ENCODE assay signal across 13 cellular contexts in the genomic region with DNA sequence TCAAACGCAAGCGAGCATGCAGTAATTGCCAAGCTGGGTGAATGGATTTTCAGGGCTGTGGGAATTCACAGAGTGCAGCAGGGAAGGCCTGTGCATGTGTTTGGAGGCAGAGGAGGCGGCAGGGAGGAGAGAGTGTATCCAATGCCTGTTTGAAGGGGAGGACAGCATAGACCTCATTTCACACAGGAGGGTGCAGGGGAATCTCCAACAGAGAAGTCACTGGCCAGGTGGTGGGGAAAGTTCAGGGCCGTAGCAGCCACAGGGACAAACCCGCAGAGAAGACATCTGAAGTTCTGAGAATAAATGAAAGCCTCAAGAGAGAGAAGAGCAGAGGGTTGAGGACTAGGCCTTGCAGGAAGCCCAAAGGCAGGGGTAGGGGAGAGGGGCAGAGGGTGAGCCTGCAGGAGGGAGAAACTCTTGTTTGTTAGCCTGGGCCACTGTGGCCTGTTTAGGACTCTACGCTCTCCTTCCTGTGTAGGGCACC. TPM values are rescaled to one million over a fixed set of nuclear protein-coding genes. Genes with fewer than 3 reads are reported as not detected.
DNase-seq lines count a peak whose midpoint lies in the region; ATAC-seq and TF ChIP-seq lines count a peak whose summit lies in the region.
"Had no signal": no experiment of that assay in that cellular context is flagged by ENCODE, and none has a peak within 500 bp of the region (broad histone marks: within the 10 kb centered on the region; RNA-seq: fewer than 3 reads in every experiment).

No MANE protein-coding gene starts in this region.

- H3K27ac Mint-ChIP-seq in activated T-helper 1 cell treated with anti-CD3 and anti-CD28 coated beads, Interleukin-12 subunit alpha, Interleukin-12 subunit beta, Interleukin-2, Interleukin-4 antibody, amounts not matched to agents 30 ng/mL and 10 ng/mL and 1 ng/mL, durations not matched to agents 14 hours and 24 hours and 36 hours, result peak overlapping the region; percentile 69
- peak overlapping the region; percentile 65 for H3K27ac Mint-ChIP-seq in progenitor cell of endocrine pancreas
- H3K27ac Mint-ChIP-seq: GM23338 had no signal

- TF ChIP-seq CTCF in progenitor cell of endocrine pancreas (IDR thresholded peaks at IDR 0.05; ENCODE audit: unreplicated experiment), result no peak

- peak; percentile 13 to 27 for ATAC-seq in activated CD4-positive, CD25-positive, alpha-beta regulatory T cell treated with anti-CD3 and anti-CD28 coated beads, Interleukin-2, amount 50 U/mL, for 24 hours
- peak; percentile 37 for ATAC-seq in HG02759 (IDR thresholded peaks at IDR 0.05; ENCODE audit: unreplicated experiment)
- ATAC-seq in HG03521 (IDR thresholded peaks at IDR 0.05; ENCODE audit: unreplicated experiment), result no peak
- ATAC-seq in Right ventricle myocardium inferior, result no peak
- ATAC-seq: GM23338 had no signal

- H3K27me3 Mint-ChIP-seq in activated T-helper 1 cell treated with anti-CD3 and anti-CD28 coated beads, Interleukin-12 subunit alpha, Interleukin-12 subunit beta, Interleukin-2, Interleukin-4 antibody, amounts not matched to agents 30 ng/mL and 10 ng/mL and 1 ng/mL, durations not matched to agents 14 hours and 24 hours and 36 hours (ENCODE audit: insufficient read depth), result peaks cover 5% of the 10 kb centered on the region
- H3K27me3 Mint-ChIP-seq in progenitor cell of endocrine pancreas, result no peaks in the 10 kb centered on the region

- H3K4me3 Mint-ChIP-seq in activated T-helper 1 cell treated with anti-CD3 and anti-CD28 coated beads, Interleukin-12 subunit alpha, Interleukin-12 subunit beta, Interleukin-2, Interleukin-4 antibody, amounts not matched to agents 30 ng/mL and 10 ng/mL and 1 ng/mL, durations not matched to agents 14 hours and 24 hours and 36 hours, result no peak overlapping the region
- no peak overlapping the region for H3K4me3 Mint-ChIP-seq in progenitor cell of endocrine pancreas (ENCODE audit: low read depth)
- H3K4me3 Mint-ChIP-seq: GM23338 had no signal

- H3K9me3 Mint-ChIP-seq in activated T-helper 1 cell treated with anti-CD3 and anti-CD28 coated beads, Interleukin-12 subunit alpha, Interleukin-12 subunit beta, Interleukin-2, Interleukin-4 antibody, amounts not matched to agents 30 ng/mL and 10 ng/mL and 1 ng/mL, durations not matched to agents 14 hours and 24 hours and 36 hours, result no peaks in the 10 kb centered on the region
- H3K9me3 Mint-ChIP-seq in progenitor cell of endocrine pancreas (ENCODE audit: low read depth), result no peaks in the 10 kb centered on the region
- H3K9me3 Mint-ChIP-seq: GM23338 had no signal

- intact Hi-C loops in activated T-helper 1 cell treated with anti-CD3 and anti-CD28 coated beads, Interleukin-12 subunit alpha, Interleukin-12 subunit beta, Interleukin-2, Interleukin-4 antibody, amounts not matched to agents 30 ng/mL and 10 ng/mL and 1 ng/mL, durations not matched to agents 14 hours and 24 hours and 36 hours (cut with micrococcal nuclease), result no loop called here
- intact Hi-C loops in Right ventricle myocardium inferior (cut with DNase I), result loop anchor here (5.0 kb wide), 1 partner anchor 67 kb away; no protein-coding TSS in a partner anchor

- no peaks in the 10 kb centered on the region for H3K36me3 Mint-ChIP-seq in activated T-helper 1 cell treated with anti-CD3 and anti-CD28 coated beads, Interleukin-12 subunit alpha, Interleukin-12 subunit beta, Interleukin-2, Interleukin-4 antibody, amounts not matched to agents 30 ng/mL and 10 ng/mL and 1 ng/mL, durations not matched to agents 14 hours and 24 hours and 36 hours (ENCODE audit: low read depth)
- H3K36me3 Mint-ChIP-seq in progenitor cell of endocrine pancreas (ENCODE audit: insufficient read depth), result no peaks in the 10 kb centered on the region

- no peak for DNase-seq in activated CD4-positive, CD25-positive, alpha-beta regulatory T cell treated with anti-CD3 and anti-CD28 coated beads, Interleukin-2, amount 50 U/mL, for 72 hours
- no peak for DNase-seq in activated T-helper 1 cell treated with anti-CD3 and anti-CD28 coated beads, Interleukin-12 subunit alpha, Interleukin-12 subunit beta, Interleukin-2, Interleukin-4 antibody, amounts not matched to agents 30 ng/mL and 10 ng/mL and 1 ng/mL, durations not matched to agents 14 hours and 24 hours and 36 hours (ENCODE audit: low spot score)
- DNase-seq in progenitor cell of endocrine pancreas (ENCODE audit: low spot score, unreplicated experiment) (no peak), Right ventricle myocardium inferior (ENCODE audit: missing footprints) (no peak), pons (ENCODE audit: low spot score) (no peak)
- DNase-seq: DMS53; effector memory CD4-positive, alpha-beta T cell; NCI-H446; stimulated activated naive CD4-positive, alpha-beta T cell treated with Interleukin-2 at 50 U/mL for 16 hours had no signal

- peaks cover 15% of the 10 kb centered on the region for H3K4me1 Mint-ChIP-seq in activated T-helper 1 cell treated with anti-CD3 and anti-CD28 coated beads, Interleukin-12 subunit alpha, Interleukin-12 subunit beta, Interleukin-2, Interleukin-4 antibody, amounts not matched to agents 30 ng/mL and 10 ng/mL and 1 ng/mL, durations not matched to agents 14 hours and 24 hours and 36 hours (ENCODE audit: low read depth)
- no peaks in the 10 kb centered on the region for H3K4me1 Mint-ChIP-seq in progenitor cell of endocrine pancreas (ENCODE audit: low read depth)

RNA-seq across cellular contexts. Expression of a gene that starts 19.2 kb away (rescaled TPM):
- total RNA-seq in activated T-helper 1 cell treated with anti-CD3 and anti-CD28 coated beads, Interleukin-12 subunit alpha, Interleukin-12 subunit beta, Interleukin-2, Interleukin-4 antibody, amounts not matched to agents 30 ng/mL and 10 ng/mL and 1 ng/mL, durations not matched to agents 14 hours and 24 hours and 36 hours, result 114 and 119 TPM in 2 replicates
- total RNA-seq in progenitor cell of endocrine pancreas (102 and 108 TPM in 2 replicates), Right ventricle myocardium inferior (41.3 TPM)

RNA-seq across cellular contexts. Expression of a gene that starts 43.2 kb away (rescaled TPM):
- 0.39 and 0.44 TPM in 2 replicates for total RNA-seq in activated T-helper 1 cell treated with anti-CD3 and anti-CD28 coated beads, Interleukin-12 subunit alpha, Interleukin-12 subunit beta, Interleukin-2, Interleukin-4 antibody, amounts not matched to agents 30 ng/mL and 10 ng/mL and 1 ng/mL, durations not matched to agents 14 hours and 24 hours and 36 hours
- total RNA-seq in progenitor cell of endocrine pancreas, result 16.4 and 20.6 TPM in 2 replicates
- total RNA-seq in Right ventricle myocardium inferior, result 62.5 TPM

Comparison
In these comparisons a context has a peak if more than half of its experiments do, and no peak if none do; other contexts are left out.
1. ATAC-seq: peak in activated CD4-positive, CD25-positive, alpha-beta regulatory T cell treated with anti-CD3 and anti-CD28 coated beads, Interleukin-2, amount 50 U/mL, for 24 hours (2 of 2) and HG02759 (single experiment); none in HG03521 (single experiment) and Right ventricle myocardium inferior (single experiment).
2. RNA of a gene that starts 43.2 kb away (total RNA-seq): 62.5 TPM in Right ventricle myocardium inferior (single experiment) and 16.4 to 20.6 TPM in progenitor cell of endocrine pancreas; 0.39 to 0.44 TPM in activated T-helper 1 cell treated with anti-CD3 and anti-CD28 coated beads, Interleukin-12 subunit alpha, Interleukin-12 subunit beta, Interleukin-2, Interleukin-4 antibody, amounts not matched to agents 30 ng/mL and 10 ng/mL and 1 ng/mL, durations not matched to agents 14 hours and 24 hours and 36 hours; every median in the first group is over 10 times any median in the second.